In the genomic region with DNA sequence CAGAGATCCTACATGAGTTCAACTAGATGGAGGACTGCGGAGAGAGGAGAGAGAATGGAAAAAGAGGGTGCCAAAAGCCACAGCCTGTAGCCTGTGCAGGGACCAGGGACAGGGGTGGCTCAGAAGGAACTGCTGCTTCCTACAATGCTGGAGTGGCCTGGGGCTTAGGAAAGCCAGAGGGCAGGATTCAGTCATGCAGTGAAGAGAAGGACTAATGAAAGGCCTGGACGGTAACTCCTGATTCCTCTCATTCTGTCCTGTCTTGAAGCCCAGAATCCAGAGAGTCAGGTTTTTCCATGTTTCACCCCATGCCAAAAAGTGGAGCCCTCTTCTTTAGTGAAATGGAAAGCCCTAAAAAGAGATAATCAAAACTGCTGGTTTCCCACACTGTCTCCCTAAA, we compare ENCODE assay signal across 1 cellular context.
TF ChIP-seq lines count a peak whose summit lies in the region.

No MANE protein-coding gene starts in this region.

TF ChIP-seq in H1, 55 proteins besides CTCF, POLR2A, EP300 and RAD21:
- TF ChIP-seq, protein P1, sequence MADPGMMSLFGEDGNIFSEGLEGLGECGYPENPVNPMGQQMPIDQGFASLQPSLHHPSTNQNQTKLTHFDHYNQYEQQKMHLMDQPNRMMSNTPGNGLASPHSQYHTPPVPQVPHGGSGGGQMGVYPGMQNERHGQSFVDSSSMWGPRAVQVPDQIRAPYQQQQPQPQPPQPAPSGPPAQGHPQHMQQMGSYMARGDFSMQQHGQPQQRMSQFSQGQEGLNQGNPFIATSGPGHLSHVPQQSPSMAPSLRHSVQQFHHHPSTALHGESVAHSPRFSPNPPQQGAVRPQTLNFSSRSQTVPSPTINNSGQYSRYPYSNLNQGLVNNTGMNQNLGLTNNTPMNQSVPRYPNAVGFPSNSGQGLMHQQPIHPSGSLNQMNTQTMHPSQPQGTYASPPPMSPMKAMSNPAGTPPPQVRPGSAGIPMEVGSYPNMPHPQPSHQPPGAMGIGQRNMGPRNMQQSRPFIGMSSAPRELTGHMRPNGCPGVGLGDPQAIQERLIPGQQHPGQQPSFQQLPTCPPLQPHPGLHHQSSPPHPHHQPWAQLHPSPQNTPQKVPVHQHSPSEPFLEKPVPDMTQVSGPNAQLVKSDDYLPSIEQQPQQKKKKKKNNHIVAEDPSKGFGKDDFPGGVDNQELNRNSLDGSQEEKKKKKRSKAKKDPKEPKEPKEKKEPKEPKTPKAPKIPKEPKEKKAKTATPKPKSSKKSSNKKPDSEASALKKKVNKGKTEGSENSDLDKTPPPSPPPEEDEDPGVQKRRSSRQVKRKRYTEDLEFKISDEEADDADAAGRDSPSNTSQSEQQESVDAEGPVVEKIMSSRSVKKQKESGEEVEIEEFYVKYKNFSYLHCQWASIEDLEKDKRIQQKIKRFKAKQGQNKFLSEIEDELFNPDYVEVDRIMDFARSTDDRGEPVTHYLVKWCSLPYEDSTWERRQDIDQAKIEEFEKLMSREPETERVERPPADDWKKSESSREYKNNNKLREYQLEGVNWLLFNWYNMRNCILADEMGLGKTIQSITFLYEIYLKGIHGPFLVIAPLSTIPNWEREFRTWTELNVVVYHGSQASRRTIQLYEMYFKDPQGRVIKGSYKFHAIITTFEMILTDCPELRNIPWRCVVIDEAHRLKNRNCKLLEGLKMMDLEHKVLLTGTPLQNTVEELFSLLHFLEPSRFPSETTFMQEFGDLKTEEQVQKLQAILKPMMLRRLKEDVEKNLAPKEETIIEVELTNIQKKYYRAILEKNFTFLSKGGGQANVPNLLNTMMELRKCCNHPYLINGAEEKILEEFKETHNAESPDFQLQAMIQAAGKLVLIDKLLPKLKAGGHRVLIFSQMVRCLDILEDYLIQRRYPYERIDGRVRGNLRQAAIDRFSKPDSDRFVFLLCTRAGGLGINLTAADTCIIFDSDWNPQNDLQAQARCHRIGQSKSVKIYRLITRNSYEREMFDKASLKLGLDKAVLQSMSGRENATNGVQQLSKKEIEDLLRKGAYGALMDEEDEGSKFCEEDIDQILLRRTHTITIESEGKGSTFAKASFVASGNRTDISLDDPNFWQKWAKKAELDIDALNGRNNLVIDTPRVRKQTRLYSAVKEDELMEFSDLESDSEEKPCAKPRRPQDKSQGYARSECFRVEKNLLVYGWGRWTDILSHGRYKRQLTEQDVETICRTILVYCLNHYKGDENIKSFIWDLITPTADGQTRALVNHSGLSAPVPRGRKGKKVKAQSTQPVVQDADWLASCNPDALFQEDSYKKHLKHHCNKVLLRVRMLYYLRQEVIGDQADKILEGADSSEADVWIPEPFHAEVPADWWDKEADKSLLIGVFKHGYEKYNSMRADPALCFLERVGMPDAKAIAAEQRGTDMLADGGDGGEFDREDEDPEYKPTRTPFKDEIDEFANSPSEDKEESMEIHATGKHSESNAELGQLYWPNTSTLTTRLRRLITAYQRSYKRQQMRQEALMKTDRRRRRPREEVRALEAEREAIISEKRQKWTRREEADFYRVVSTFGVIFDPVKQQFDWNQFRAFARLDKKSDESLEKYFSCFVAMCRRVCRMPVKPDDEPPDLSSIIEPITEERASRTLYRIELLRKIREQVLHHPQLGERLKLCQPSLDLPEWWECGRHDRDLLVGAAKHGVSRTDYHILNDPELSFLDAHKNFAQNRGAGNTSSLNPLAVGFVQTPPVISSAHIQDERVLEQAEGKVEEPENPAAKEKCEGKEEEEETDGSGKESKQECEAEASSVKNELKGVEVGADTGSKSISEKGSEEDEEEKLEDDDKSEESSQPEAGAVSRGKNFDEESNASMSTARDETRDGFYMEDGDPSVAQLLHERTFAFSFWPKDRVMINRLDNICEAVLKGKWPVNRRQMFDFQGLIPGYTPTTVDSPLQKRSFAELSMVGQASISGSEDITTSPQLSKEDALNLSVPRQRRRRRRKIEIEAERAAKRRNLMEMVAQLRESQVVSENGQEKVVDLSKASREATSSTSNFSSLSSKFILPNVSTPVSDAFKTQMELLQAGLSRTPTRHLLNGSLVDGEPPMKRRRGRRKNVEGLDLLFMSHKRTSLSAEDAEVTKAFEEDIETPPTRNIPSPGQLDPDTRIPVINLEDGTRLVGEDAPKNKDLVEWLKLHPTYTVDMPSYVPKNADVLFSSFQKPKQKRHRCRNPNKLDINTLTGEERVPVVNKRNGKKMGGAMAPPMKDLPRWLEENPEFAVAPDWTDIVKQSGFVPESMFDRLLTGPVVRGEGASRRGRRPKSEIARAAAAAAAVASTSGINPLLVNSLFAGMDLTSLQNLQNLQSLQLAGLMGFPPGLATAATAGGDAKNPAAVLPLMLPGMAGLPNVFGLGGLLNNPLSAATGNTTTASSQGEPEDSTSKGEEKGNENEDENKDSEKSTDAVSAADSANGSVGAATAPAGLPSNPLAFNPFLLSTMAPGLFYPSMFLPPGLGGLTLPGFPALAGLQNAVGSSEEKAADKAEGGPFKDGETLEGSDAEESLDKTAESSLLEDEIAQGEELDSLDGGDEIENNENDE (IDR thresholded peaks at IDR 0.05; ENCODE audit: insufficient replicate concordance, low read length), result no peak
- TF ChIP-seq POLR2AphosphoS5 (IDR thresholded peaks at IDR 0.05; ENCODE audit: low read depth, low read length) (no peak), NRF1 (IDR thresholded peaks at IDR 0.05; ENCODE audit: low read depth, low read length) (no peak), TBP (IDR thresholded peaks at IDR 0.05; ENCODE audit: low read depth, low read length) (no peak), POU5F1 (IDR thresholded peaks at IDR 0.05; ENCODE audit: low read depth, low read length) (no peak), JUN (IDR thresholded peaks at IDR 0.05; ENCODE audit: low read depth, low read length) (no peak), ASH2L (IDR thresholded peaks at IDR 0.05; ENCODE audit: low read length) (no peak), YY1 (IDR thresholded peaks at IDR 0.05; ENCODE audit: low read depth, low read length) (no peak), SIRT6 (IDR thresholded peaks at IDR 0.05; ENCODE audit: low read length) (no peak), CBX5 (IDR thresholded peaks at IDR 0.05; ENCODE audit: low read depth, low read length) (no peak), BCL11A (IDR thresholded peaks at IDR 0.05; ENCODE audit: low read depth in 2 of 2, low read length in 2 of 2) (no peak), RFX5 (IDR thresholded peaks at IDR 0.05; ENCODE audit: borderline replicate concordance, low read depth, low read length) (no peak), RNF2 (IDR thresholded peaks at IDR 0.05; ENCODE audit: borderline replicate concordance, low read depth, low read length, missing control alignments, poor library complexity, severe bottlenecking) (no peak), ZNF274 (IDR thresholded peaks at IDR 0.05; ENCODE audit: borderline replicate concordance, extremely low read depth, low read length) (no peak), TEAD4 (IDR thresholded peaks at IDR 0.05; ENCODE audit: low read depth, low read length) (no peak), SP4 (IDR thresholded peaks at IDR 0.05; ENCODE audit: low read length) (no peak), SIN3A (conservative IDR thresholded peaks at IDR 0.05 in 1 of 2, IDR thresholded peaks at IDR 0.05 in 1 of 2; ENCODE audit: low read depth in 1 of 2, low read length in 2 of 2) (no peak), RXRA (IDR thresholded peaks at IDR 0.05; ENCODE audit: insufficient read depth, low read depth, low read length) (no peak)
- TF ChIP-seq, protein P2, sequence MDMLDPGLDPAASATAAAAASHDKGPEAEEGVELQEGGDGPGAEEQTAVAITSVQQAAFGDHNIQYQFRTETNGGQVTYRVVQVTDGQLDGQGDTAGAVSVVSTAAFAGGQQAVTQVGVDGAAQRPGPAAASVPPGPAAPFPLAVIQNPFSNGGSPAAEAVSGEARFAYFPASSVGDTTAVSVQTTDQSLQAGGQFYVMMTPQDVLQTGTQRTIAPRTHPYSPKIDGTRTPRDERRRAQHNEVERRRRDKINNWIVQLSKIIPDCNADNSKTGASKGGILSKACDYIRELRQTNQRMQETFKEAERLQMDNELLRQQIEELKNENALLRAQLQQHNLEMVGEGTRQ (IDR thresholded peaks at IDR 0.05; ENCODE audit: low read length), result no peak
